16 cellular contexts compared by ENCODE assay signal in the genomic region with DNA sequence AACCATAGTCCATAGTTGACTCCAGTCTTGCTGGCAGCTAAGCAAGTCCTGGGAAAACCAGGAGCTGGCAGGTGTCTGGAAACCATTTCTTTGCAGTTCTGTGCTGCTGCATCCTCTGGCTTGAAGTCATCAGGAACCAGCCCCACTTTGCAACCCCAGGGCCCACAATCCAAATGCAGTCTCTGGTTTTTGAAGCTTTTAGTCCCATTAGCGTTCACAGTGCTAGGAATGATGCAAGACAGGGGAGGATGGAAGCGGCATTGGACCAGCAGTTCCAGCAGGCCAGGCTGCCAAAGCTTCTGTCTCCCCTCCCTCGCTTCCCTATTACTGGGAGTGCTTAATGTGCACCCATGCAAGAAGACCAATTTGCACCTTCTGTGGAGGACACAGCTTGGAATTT.
DNase-seq lines count a peak whose midpoint lies in the region; ATAC-seq lines count a peak whose summit lies in the region.
"Had no signal": no experiment of that assay in that cellular context is flagged by ENCODE, and none has a peak within 500 bp of the region (broad histone marks: within the 10 kb centered on the region; RNA-seq: fewer than 3 reads in every experiment).

No MANE protein-coding gene starts in this region.

- peak; percentile 10 for DNase-seq in cardiac septum (ENCODE audit: low spot score)
- DNase-seq in left cardiac atrium, result no peak
- peak; percentile 28 for DNase-seq in mesenteric fat pad (ENCODE audit: low spot score)
- DNase-seq in NCI-H2029 treated with DMSO at 0.1 percent for 48 hours (lab: John Stamatoyannopoulos, UW), result no peak
- DNase-seq in nucleus accumbens (lab: John Stamatoyannopoulos, UW), result no peak
- DNase-seq: 8988T; ACHN; BE2C; C1 segment of cervical spinal cord; Calu3; CD4-positive, alpha-beta memory T cell; CD4-positive, CD25-positive, alpha-beta regulatory T cell; CD8-positive, alpha-beta memory T cell; COR-L47; DMS79 treated with DMSO at 0.1 percent for 48 hours; GF-D8 had no signal

- ATAC-seq in left cardiac atrium, result no peak

- intact Hi-C loops in cardiac septum (cut with DNase I) (no loop called here), left cardiac atrium (cut with DNase I) (no loop called here)

Comparison
In these comparisons a context has a peak if more than half of its experiments do, and no peak if none do; other contexts are left out.
1. DNase-seq: peak in cardiac septum (single experiment) and mesenteric fat pad (single experiment); none in left cardiac atrium (single experiment), NCI-H2029 treated with DMSO at 0.1 percent for 48 hours (single experiment) and nucleus accumbens (0 of 56).